13 cellular contexts compared by ENCODE assay signal in the genomic region with DNA sequence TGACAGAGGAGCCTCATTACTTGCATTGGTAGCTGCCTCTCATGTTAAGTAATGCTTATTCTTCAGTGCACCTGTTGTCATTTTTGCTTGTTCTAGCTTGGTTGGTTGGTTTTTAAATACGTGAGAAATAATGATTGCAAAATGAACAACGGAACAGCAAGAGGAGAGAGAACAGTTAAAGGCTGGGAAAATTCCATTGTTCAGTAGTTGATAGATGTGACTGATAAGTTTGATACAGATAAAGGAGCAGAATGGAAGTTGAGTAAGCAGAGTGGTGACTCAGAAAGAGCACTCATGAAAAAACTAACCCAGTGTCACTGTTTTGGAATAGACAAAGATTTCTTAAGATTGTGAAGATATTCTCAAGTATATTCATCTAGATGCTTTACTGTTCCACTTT. TPM values are rescaled to one million over a fixed set of nuclear protein-coding genes. Genes with fewer than 3 reads are reported as not detected.
A peak's percentile ranks its signal among the peaks of the same experiment; 100 is the strongest.
DNase-seq lines count a peak whose midpoint lies in the region; ATAC-seq and TF ChIP-seq lines count a peak whose summit lies in the region.
"Had no signal": no experiment of that assay in that cellular context is flagged by ENCODE, and none has a peak within 500 bp of the region (broad histone marks: within the 10 kb centered on the region; RNA-seq: fewer than 3 reads in every experiment).

No MANE protein-coding gene starts in this region.

- H3K4me3 ChIP-seq in fibroblast of pulmonary artery (replicated peaks; ENCODE audit: low read depth, low read length): no peak overlapping the region
- no peak overlapping the region for H3K4me3 ChIP-seq in neural progenitor cell

- H2AFZ ChIP-seq in neural progenitor cell (replicated peaks): no peak overlapping the region

- no peaks in the 10 kb centered on the region for H4K20me1 ChIP-seq in neural progenitor cell (ENCODE audit: low read depth)

- H3K27ac Mint-ChIP-seq in activated T-cell treated with anti-CD3 and anti-CD28 coated beads, Interleukin-2, amount 50 U/mL, for 24 hours: peak overlapping the region; percentile 73
- H3K27ac Mint-ChIP-seq in T-cell (peak overlapping the region; percentile 50 to 56), neural progenitor cell (no peak overlapping the region)
- H3K27ac Mint-ChIP-seq in stimulated activated naive CD8-positive, alpha-beta T cell treated with anti-CD3 and anti-CD28 coated beads, Interleukin-15, Interleukin-2, amounts not matched to agents 100 ng/mL and 50 ng/mL, for 24 hours: peak overlapping the region; percentile 17
- H3K27ac Mint-ChIP-seq: B cell, endodermal cell, IgD-negative memory B cell had no signal

- H3K27me3 ChIP-seq in neural progenitor cell: no peaks in the 10 kb centered on the region

- H3K9me3 ChIP-seq in neural progenitor cell (ENCODE audit: low read depth): no peaks in the 10 kb centered on the region

- ATAC-seq in T-cell (replicated peaks in 1 of 4) (no peak), GM18520 (IDR thresholded peaks at IDR 0.05; ENCODE audit: unreplicated experiment) (no peak), omental fat pad (ENCODE audit: low FRiP score) (no peak)
- ATAC-seq: right cardiac atrium had no signal

- no peak overlapping the region for H3K9ac ChIP-seq in neural progenitor cell

- CTCF ChIA-PET in T-cell (lab: Charles Lee): no interaction called here

- no peak overlapping the region for H3K4me3 Mint-ChIP-seq in activated T-cell treated with anti-CD3 and anti-CD28 coated beads, Interleukin-2, amount 50 U/mL, for 24 hours
- H3K4me3 Mint-ChIP-seq in T-cell (no peak overlapping the region), neural progenitor cell (no peak overlapping the region)
- no peak overlapping the region for H3K4me3 Mint-ChIP-seq in stimulated activated naive CD8-positive, alpha-beta T cell treated with anti-CD3 and anti-CD28 coated beads, Interleukin-15, Interleukin-2, amounts not matched to agents 100 ng/mL and 50 ng/mL, for 24 hours
- H3K4me3 Mint-ChIP-seq: B cell, endodermal cell, IgD-negative memory B cell had no signal

- H3F3A ChIP-seq in neural progenitor cell (ENCODE audit: low read depth): peaks cover 26% of the 10 kb centered on the region

- peaks cover 76% of the 10 kb centered on the region for H3K79me2 ChIP-seq in neural progenitor cell (ENCODE audit: low read depth)

- peaks cover 58% of the 10 kb centered on the region for H3K36me3 Mint-ChIP-seq in activated T-cell treated with anti-CD3 and anti-CD28 coated beads, Interleukin-2, amount 50 U/mL, for 24 hours (ENCODE audit: low read depth)
- peaks cover 36% of the 10 kb centered on the region for H3K36me3 Mint-ChIP-seq in T-cell
- H3K36me3 Mint-ChIP-seq in stimulated activated naive CD8-positive, alpha-beta T cell treated with anti-CD3 and anti-CD28 coated beads, Interleukin-15, Interleukin-2, amounts not matched to agents 100 ng/mL and 50 ng/mL, for 24 hours (ENCODE audit: low read depth): peaks cover 10% of the 10 kb centered on the region
- H3K36me3 Mint-ChIP-seq in neural progenitor cell: peaks cover 33% of the 10 kb centered on the region

- peaks cover 9% of the 10 kb centered on the region for H3K36me3 ChIP-seq in neural progenitor cell

- POLR2A ChIA-PET in T-cell (lab: Charles Lee): no interaction called here

- no peaks in the 10 kb centered on the region for H3K27me3 Mint-ChIP-seq in activated T-cell treated with anti-CD3 and anti-CD28 coated beads, Interleukin-2, amount 50 U/mL, for 24 hours
- H3K27me3 Mint-ChIP-seq in T-cell: no peaks in the 10 kb centered on the region
- no peaks in the 10 kb centered on the region for H3K27me3 Mint-ChIP-seq in stimulated activated naive CD8-positive, alpha-beta T cell treated with anti-CD3 and anti-CD28 coated beads, Interleukin-15, Interleukin-2, amounts not matched to agents 100 ng/mL and 50 ng/mL, for 24 hours
- H3K27me3 Mint-ChIP-seq in neural progenitor cell (ENCODE audit: insufficient read depth, low read depth): no peaks in the 10 kb centered on the region
- H3K27me3 Mint-ChIP-seq: B cell, IgD-negative memory B cell had no signal

- no peaks in the 10 kb centered on the region for H3K4me1 ChIP-seq in neural progenitor cell

- H3K4me2 ChIP-seq in neural progenitor cell: no peak overlapping the region

- no peak for DNase-seq in activated T-cell treated with anti-CD3 and anti-CD28 coated beads, Interleukin-2, amount 50 U/mL, for 24 hours
- DNase-seq in activated T-cell treated with anti-CD3 and anti-CD28 coated beads for 4 hours (no peak), T-cell (no peak), fibroblast of pulmonary artery (ENCODE audit: low read depth) (peak; percentile 74), neural progenitor cell (ENCODE audit: low spot score) (no peak), omental fat pad (ENCODE audit: low spot score) (no peak)
- DNase-seq: endodermal cell, NCI-H446, right cardiac atrium had no signal

- H3K27ac ChIP-seq in neural progenitor cell: no peak overlapping the region

- peaks cover 19% of the 10 kb centered on the region for H3K4me1 Mint-ChIP-seq in activated T-cell treated with anti-CD3 and anti-CD28 coated beads, Interleukin-2, amount 50 U/mL, for 24 hours (ENCODE audit: low read depth)
- H3K4me1 Mint-ChIP-seq in T-cell (peaks cover 6 to 14% (median 8%) of the 10 kb centered on the region in 3 donors), neural progenitor cell (no peaks in the 10 kb centered on the region)
- H3K4me1 Mint-ChIP-seq in stimulated activated naive CD8-positive, alpha-beta T cell treated with anti-CD3 and anti-CD28 coated beads, Interleukin-15, Interleukin-2, amounts not matched to agents 100 ng/mL and 50 ng/mL, for 24 hours (ENCODE audit: low read depth): peaks cover 13% of the 10 kb centered on the region
- H3K4me1 Mint-ChIP-seq: B cell had no signal

- TF ChIP-seq CTCF in fibroblast of pulmonary artery (IDR thresholded peaks at IDR 0.05; ENCODE audit: low read length, missing control alignments) (no peak), neural progenitor cell (IDR thresholded peaks at IDR 0.05) (no peak), omental fat pad (IDR thresholded peaks at IDR 0.05) (no peak)

- H3K9me3 Mint-ChIP-seq in activated T-cell treated with anti-CD3 and anti-CD28 coated beads, Interleukin-2, amount 50 U/mL, for 24 hours: no peaks in the 10 kb centered on the region
- H3K9me3 Mint-ChIP-seq in T-cell (no peaks in the 10 kb centered on the region), neural progenitor cell (peaks cover 9% of the 10 kb centered on the region)
- H3K9me3 Mint-ChIP-seq in stimulated activated naive CD8-positive, alpha-beta T cell treated with anti-CD3 and anti-CD28 coated beads, Interleukin-15, Interleukin-2, amounts not matched to agents 100 ng/mL and 50 ng/mL, for 24 hours: no peaks in the 10 kb centered on the region
- H3K9me3 Mint-ChIP-seq: IgD-negative memory B cell had no signal

RNA-seq across cellular contexts. Expression of a gene that starts 50.5 kb away (rescaled TPM):
- total RNA-seq in T-cell: 10 to 100 TPM; 20.9 to 42.4 (median 24.6) TPM
- total RNA-seq in neural progenitor cell (ENCODE audit: low replicate concordance): 94.0 and 117 TPM in 2 replicates
- total RNA-seq in omental fat pad: 10 to 100 TPM; 10.8 to 36.6 (median 25.2) TPM
